In genomic region chr14:76133103-76133502, GRCh38 we compare ENCODE assay signal across 10 cellular contexts. TPM values are rescaled to one million over a fixed set of nuclear protein-coding genes. Genes with fewer than 3 reads are reported as not detected.
DNase-seq lines count a peak whose midpoint lies in the region; ATAC-seq and TF ChIP-seq lines count a peak whose summit lies in the region.
"Had no signal": no experiment of that assay in that cellular context is flagged by ENCODE, and none has a peak within 500 bp of the region (broad histone marks: within the 10 kb centered on the region; RNA-seq: fewer than 3 reads in every experiment).

No MANE protein-coding gene starts in this region.

- no peak overlapping the region for H3K4me2 ChIP-seq in Karpas-422 (ENCODE audit: low read depth, low read length, poor library complexity, severe bottlenecking)

- intact Hi-C loops in left lung (cut with DNase I) = no loop called here

- TF ChIP-seq CTCF in astrocyte of the cerebellum (IDR thresholded peaks at IDR 0.05; ENCODE audit: low read depth, low read length, missing control alignments) (no peak), left lung (IDR thresholded peaks at IDR 0.05) (no peak)

- no peak overlapping the region for H3K27ac ChIP-seq in Karpas-422 (ENCODE audit: low read length)
- no peak overlapping the region for H3K27ac ChIP-seq in left lung

- H3K27me3 ChIP-seq in Karpas-422 (ENCODE audit: low read length) (no peaks in the 10 kb centered on the region), left lung (peaks cover 27 to 99% of the 10 kb centered on the region in 2 donors)

- H2AFZ ChIP-seq in Karpas-422 (ENCODE audit: low read length) = no peak overlapping the region

- H3K9me2 ChIP-seq in Karpas-422 (replicated peaks; ENCODE audit: insufficient read depth, low read length) = no peaks in the 10 kb centered on the region

- DNase-seq in Daoy (ENCODE audit: low read depth) (peak; percentile 51), Karpas-422 (peak; percentile 75), astrocyte of the cerebellum (ENCODE audit: low read depth) (peak; percentile 4), left lung (no peak), Ammon's horn (ENCODE audit: low spot score) (no peak)
- no peak for DNase-seq in stimulated activated CD4-positive, alpha-beta T cell treated with anti-CD3 and anti-CD28 coated beads, Interleukin-4, amount 100 ng/mL, for 1 hour
- DNase-seq in activated CD4-positive, CD25-positive, alpha-beta regulatory T cell treated with anti-CD3 and anti-CD28 coated beads, Interleukin-2, amount 50 U/mL, for 72 hours = no peak
- DNase-seq in stimulated activated naive B cell treated with anti-CD40 and anti-IgM and Interleukin-4, amounts not matched to agents 10 μg/mL and 1 μg/mL and 100 μg/mL, for 72 hours = no peak
- DNase-seq: NCI-H69, posterior cingulate gyrus had no signal

- no peaks in the 10 kb centered on the region for H3K9me3 ChIP-seq in Karpas-422 (ENCODE audit: low read length)
- H3K9me3 ChIP-seq in left lung = no peaks in the 10 kb centered on the region

- H3K79me2 ChIP-seq in Karpas-422 (ENCODE audit: low read length) = no peaks in the 10 kb centered on the region

- no peaks in the 10 kb centered on the region for H3K36me3 ChIP-seq in Karpas-422 (ENCODE audit: insufficient read depth, low read length)
- no peaks in the 10 kb centered on the region for H3K36me3 ChIP-seq in left lung

- peak; percentile 52 for ATAC-seq in left lung
- ATAC-seq in stimulated activated naive B cell treated with anti-CD40 and anti-IgM and Interleukin-4, amounts not matched to agents 10 μg/mL and 1 μg/mL and 100 μg/mL, for 72 hours (replicated peaks) = no peak

- no peaks in the 10 kb centered on the region for H3K9me3 Mint-ChIP-seq in stimulated activated naive B cell treated with anti-CD40 and anti-IgM and Interleukin-4, amounts not matched to agents 10 μg/mL and 1 μg/mL and 100 μg/mL, for 72 hours

- no peak overlapping the region for H3K27ac Mint-ChIP-seq in stimulated activated naive B cell treated with anti-CD40 and anti-IgM and Interleukin-4, amounts not matched to agents 10 μg/mL and 1 μg/mL and 100 μg/mL, for 72 hours

- in situ Hi-C loops in astrocyte of the cerebellum (cut with HindIII; ENCODE audit: low sequenced_read_pairs) = loop anchor here (25.0 kb wide), 1 partner anchor 421 kb away; no protein-coding TSS in a partner anchor

- peaks cover 3 to 5% of the 10 kb centered on the region in 2 donors for H3K4me1 Mint-ChIP-seq in stimulated activated naive B cell treated with anti-CD40 and anti-IgM and Interleukin-4, amounts not matched to agents 10 μg/mL and 1 μg/mL and 100 μg/mL, for 72 hours

- H3K36me3 Mint-ChIP-seq in stimulated activated naive B cell treated with anti-CD40 and anti-IgM and Interleukin-4, amounts not matched to agents 10 μg/mL and 1 μg/mL and 100 μg/mL, for 72 hours = no peaks in the 10 kb centered on the region

- H3K9ac ChIP-seq in Karpas-422 (ENCODE audit: low read length) = no peak overlapping the region

- H3K4me3 ChIP-seq in Karpas-422 (ENCODE audit: low read length) = no peak overlapping the region
- no peak overlapping the region for H3K4me3 ChIP-seq in astrocyte of the cerebellum (ENCODE audit: low read depth, low read length)
- H3K4me3 ChIP-seq in left lung = no peak overlapping the region

- no peaks in the 10 kb centered on the region for H4K20me1 ChIP-seq in Karpas-422 (ENCODE audit: insufficient read depth, low read depth, low read length)

- no peak overlapping the region for H3K4me3 Mint-ChIP-seq in stimulated activated naive B cell treated with anti-CD40 and anti-IgM and Interleukin-4, amounts not matched to agents 10 μg/mL and 1 μg/mL and 100 μg/mL, for 72 hours

- H3K27me3 Mint-ChIP-seq in stimulated activated naive B cell treated with anti-CD40 and anti-IgM and Interleukin-4, amounts not matched to agents 10 μg/mL and 1 μg/mL and 100 μg/mL, for 72 hours = peaks cover 68 to 88% of the 10 kb centered on the region in 2 donors

- H3K4me1 ChIP-seq in Karpas-422 (ENCODE audit: low read length) = no peaks in the 10 kb centered on the region
- no peaks in the 10 kb centered on the region for H3K4me1 ChIP-seq in left lung

RNA-seq across cellular contexts. Expression of gene GPATCH2L, which starts 18.6 kb away (rescaled TPM):
- total RNA-seq in Daoy (2014; rRNA removed; shearing (Covaris generic)) = 86.1 and 123 TPM in 2 replicates
- total RNA-seq in Karpas-422 (2014; rRNA removed; shearing (Covaris generic); ENCODE audit: low replicate concordance) = 71.8 TPM in 2 replicates
- total RNA-seq in left lung = 10 to 100 TPM; 40.0 to 50.5 TPM

Comparison
In these comparisons a context has a peak if more than half of its experiments do, and no peak if none do; other contexts are left out.
1. DNase-seq: peak in Daoy (single experiment), Karpas-422 (single experiment) and astrocyte of the cerebellum (single experiment); none in left lung (0 of 2), stimulated activated CD4-positive, alpha-beta T cell treated with anti-CD3 and anti-CD28 coated beads, Interleukin-4, amount 100 ng/mL, for 1 hour (single experiment), activated CD4-positive, CD25-positive, alpha-beta regulatory T cell treated with anti-CD3 and anti-CD28 coated beads, Interleukin-2, amount 50 U/mL, for 72 hours (single experiment), Ammon's horn (single experiment) and stimulated activated naive B cell treated with anti-CD40 and anti-IgM and Interleukin-4, amounts not matched to agents 10 μg/mL and 1 μg/mL and 100 μg/mL, for 72 hours (single experiment).